Comparison of ENCODE assay signal across 29 cellular contexts in genomic region chr15:100580414-100580813, GRCh38. TPM values are rescaled to one million over a fixed set of nuclear protein-coding genes. Genes with fewer than 3 reads are reported as not detected.
DNase-seq lines count a peak whose midpoint lies in the region; ATAC-seq lines count a peak whose summit lies in the region.
"Had no signal": no experiment of that assay in that cellular context is flagged by ENCODE, and none has a peak within 500 bp of the region (broad histone marks: within the 10 kb centered on the region; RNA-seq: fewer than 3 reads in every experiment).

No MANE protein-coding gene starts in this region.

- intact Hi-C loops in activated T-helper 2 cell treated with anti-CD3 and anti-CD28 coated beads, Interferon-gamma antibody, Interleukin-2, Interleukin-4, amounts not matched to agents 10 μg/mL and 5 μg/mL and 100 μg/mL, durations not matched to agents 14 hours and 24 hours and 36 hours (cut with micrococcal nuclease), result no loop called here

- no peaks in the 10 kb centered on the region for H3K27me3 Mint-ChIP-seq in T-helper 1 cell treated with Interleukin-12 subunit alpha and Interleukin-12 subunit beta and Interleukin-4 antibody, amounts not matched to agents 30 μg/mL and 1 μg/mL, for 36 hours (ENCODE audit: low read depth)
- H3K27me3 Mint-ChIP-seq in activated naive CD4-positive, alpha-beta T cell treated with anti-CD3 and anti-CD28 coated beads, Interleukin-2, amount 50 U/mL, for 24 hours, result no peaks in the 10 kb centered on the region
- H3K27me3 Mint-ChIP-seq in activated T-helper 2 cell treated with anti-CD3 and anti-CD28 coated beads, Interferon-gamma antibody, Interleukin-2, Interleukin-4, amounts not matched to agents 10 μg/mL and 5 μg/mL and 100 μg/mL, durations not matched to agents 14 hours and 24 hours and 36 hours (ENCODE audit: low read depth), result no peaks in the 10 kb centered on the region
- no peaks in the 10 kb centered on the region for H3K27me3 Mint-ChIP-seq in stimulated activated naive CD8-positive, alpha-beta T cell treated with anti-CD3 and anti-CD28 coated beads, Interleukin-15, amount 100 ng/mL, for 72 hours
- H3K27me3 Mint-ChIP-seq: memory B cell had no signal

- peaks cover 36% of the 10 kb centered on the region for H3K4me1 Mint-ChIP-seq in T-helper 1 cell treated with Interleukin-12 subunit alpha and Interleukin-12 subunit beta and Interleukin-4 antibody, amounts not matched to agents 30 μg/mL and 1 μg/mL, for 36 hours (ENCODE audit: low read depth)
- peaks cover 76% of the 10 kb centered on the region for H3K4me1 Mint-ChIP-seq in activated naive CD4-positive, alpha-beta T cell treated with anti-CD3 and anti-CD28 coated beads, Interleukin-2, amount 50 U/mL, for 24 hours
- peaks cover 29% of the 10 kb centered on the region for H3K4me1 Mint-ChIP-seq in activated T-helper 2 cell treated with anti-CD3 and anti-CD28 coated beads, Interferon-gamma antibody, Interleukin-2, Interleukin-4, amounts not matched to agents 10 μg/mL and 5 μg/mL and 100 μg/mL, durations not matched to agents 14 hours and 24 hours and 36 hours (ENCODE audit: low read depth)
- peaks cover 56% of the 10 kb centered on the region for H3K4me1 Mint-ChIP-seq in stimulated activated naive CD8-positive, alpha-beta T cell treated with anti-CD3 and anti-CD28 coated beads, Interleukin-15, amount 100 ng/mL, for 72 hours
- H3K4me1 Mint-ChIP-seq: neural crest cell had no signal

- H3K4me3 Mint-ChIP-seq in T-helper 1 cell treated with Interleukin-12 subunit alpha and Interleukin-12 subunit beta and Interleukin-4 antibody, amounts not matched to agents 30 μg/mL and 1 μg/mL, for 36 hours, result peak overlapping the region; percentile 14
- H3K4me3 Mint-ChIP-seq in activated naive CD4-positive, alpha-beta T cell treated with anti-CD3 and anti-CD28 coated beads, Interleukin-2, amount 50 U/mL, for 24 hours, result peak overlapping the region; percentile 33
- no peak overlapping the region for H3K4me3 Mint-ChIP-seq in activated T-helper 2 cell treated with anti-CD3 and anti-CD28 coated beads, Interferon-gamma antibody, Interleukin-2, Interleukin-4, amounts not matched to agents 10 μg/mL and 5 μg/mL and 100 μg/mL, durations not matched to agents 14 hours and 24 hours and 36 hours (ENCODE audit: low read depth)
- peak overlapping the region in 1 of 2 donors; percentile 42 for H3K4me3 Mint-ChIP-seq in stimulated activated naive CD8-positive, alpha-beta T cell treated with anti-CD3 and anti-CD28 coated beads, Interleukin-15, amount 100 ng/mL, for 72 hours
- H3K4me3 Mint-ChIP-seq: memory B cell; neural crest cell; stimulated activated effector memory CD8-positive, alpha-beta T cell treated with anti-CD3 and anti-CD28 coated beads, Interleukin-12 subunit alpha, Interleukin-12 subunit beta, amount 100 ng/mL, for 72 hours had no signal

- DNase-seq in T-helper 1 cell (no peak), islet precursor cell (no peak)
- DNase-seq in activated naive CD4-positive, alpha-beta T cell treated with Interleukin-2 at 50 U/mL for 16 hours, result no peak
- no peak for DNase-seq in activated T-helper 2 cell treated with anti-CD3 and anti-CD28 coated beads, Interferon-gamma antibody, Interleukin-2, Interleukin-4, amounts not matched to agents 10 μg/mL and 5 μg/mL and 100 μg/mL, durations not matched to agents 14 hours and 24 hours and 36 hours (ENCODE audit: low spot score)
- no peak for DNase-seq in stimulated activated naive CD8-positive, alpha-beta T cell treated with anti-CD3 and anti-CD28 coated beads, Interleukin-15, amount 100 ng/mL, for 72 hours
- DNase-seq: adrenal gland, cerebellar nuclear complex, dermis blood vessel endothelial cell, foreskin fibroblast, GOT3, left lung, NCI-H1105, NCI-H187, NCI-H2171, pancreas, retina, SHP77 treated with DMSO at 0.1 percent for 48 hours, T1000, upper lobe of left lung, WERI-Rb-1 had no signal

- H3K36me3 Mint-ChIP-seq in T-helper 1 cell treated with Interleukin-12 subunit alpha and Interleukin-12 subunit beta and Interleukin-4 antibody, amounts not matched to agents 30 μg/mL and 1 μg/mL, for 36 hours (ENCODE audit: low read depth), result peaks cover 76% of the 10 kb centered on the region
- peaks cover 42% of the 10 kb centered on the region for H3K36me3 Mint-ChIP-seq in activated naive CD4-positive, alpha-beta T cell treated with anti-CD3 and anti-CD28 coated beads, Interleukin-2, amount 50 U/mL, for 24 hours
- peaks cover 91% of the 10 kb centered on the region for H3K36me3 Mint-ChIP-seq in activated T-helper 2 cell treated with anti-CD3 and anti-CD28 coated beads, Interferon-gamma antibody, Interleukin-2, Interleukin-4, amounts not matched to agents 10 μg/mL and 5 μg/mL and 100 μg/mL, durations not matched to agents 14 hours and 24 hours and 36 hours (ENCODE audit: low read depth)

- peaks cover 20% of the 10 kb centered on the region for H3K9me3 Mint-ChIP-seq in T-helper 1 cell treated with Interleukin-12 subunit alpha and Interleukin-12 subunit beta and Interleukin-4 antibody, amounts not matched to agents 30 μg/mL and 1 μg/mL, for 36 hours
- H3K9me3 Mint-ChIP-seq in activated naive CD4-positive, alpha-beta T cell treated with anti-CD3 and anti-CD28 coated beads, Interleukin-2, amount 50 U/mL, for 24 hours, result no peaks in the 10 kb centered on the region
- H3K9me3 Mint-ChIP-seq in activated T-helper 2 cell treated with anti-CD3 and anti-CD28 coated beads, Interferon-gamma antibody, Interleukin-2, Interleukin-4, amounts not matched to agents 10 μg/mL and 5 μg/mL and 100 μg/mL, durations not matched to agents 14 hours and 24 hours and 36 hours, result peaks cover 26% of the 10 kb centered on the region
- peaks cover 5 to 23% of the 10 kb centered on the region in 2 donors for H3K9me3 Mint-ChIP-seq in stimulated activated naive CD8-positive, alpha-beta T cell treated with anti-CD3 and anti-CD28 coated beads, Interleukin-15, amount 100 ng/mL, for 72 hours

- peak; percentile 49 for ATAC-seq in stimulated activated naive CD8-positive, alpha-beta T cell treated with anti-CD3 and anti-CD28 coated beads, Interleukin-15, amount 100 ng/mL, for 72 hours
- no peak for ATAC-seq in HG03432 (IDR thresholded peaks at IDR 0.05; ENCODE audit: unreplicated experiment)
- ATAC-seq: left lung; pancreas; stimulated activated effector memory CD8-positive, alpha-beta T cell treated with anti-CD3 and anti-CD28 coated beads, Interleukin-12 subunit alpha, Interleukin-12 subunit beta, amount 100 ng/mL, for 72 hours had no signal

- peak overlapping the region; percentile 82 for H3K27ac Mint-ChIP-seq in T-helper 1 cell treated with Interleukin-12 subunit alpha and Interleukin-12 subunit beta and Interleukin-4 antibody, amounts not matched to agents 30 μg/mL and 1 μg/mL, for 36 hours
- H3K27ac Mint-ChIP-seq in activated naive CD4-positive, alpha-beta T cell treated with anti-CD3 and anti-CD28 coated beads, Interleukin-2, amount 50 U/mL, for 24 hours, result peak overlapping the region; percentile 81
- H3K27ac Mint-ChIP-seq in activated T-helper 2 cell treated with anti-CD3 and anti-CD28 coated beads, Interferon-gamma antibody, Interleukin-2, Interleukin-4, amounts not matched to agents 10 μg/mL and 5 μg/mL and 100 μg/mL, durations not matched to agents 14 hours and 24 hours and 36 hours, result peak overlapping the region; percentile 55
- peak overlapping the region in 1 of 2 donors; percentile 46 for H3K27ac Mint-ChIP-seq in stimulated activated naive CD8-positive, alpha-beta T cell treated with anti-CD3 and anti-CD28 coated beads, Interleukin-15, amount 100 ng/mL, for 72 hours
- H3K27ac Mint-ChIP-seq: memory B cell; stimulated activated effector memory CD8-positive, alpha-beta T cell treated with anti-CD3 and anti-CD28 coated beads, Interleukin-12 subunit alpha, Interleukin-12 subunit beta, amount 100 ng/mL, for 72 hours had no signal

RNA-seq across cellular contexts. Expression of gene LINS1, which starts 21.6 kb away (rescaled TPM):
- 39.2 and 46.8 TPM in 2 replicates for total RNA-seq in activated T-helper 2 cell treated with anti-CD3 and anti-CD28 coated beads, Interferon-gamma antibody, Interleukin-2, Interleukin-4, amounts not matched to agents 10 μg/mL and 5 μg/mL and 100 μg/mL, durations not matched to agents 14 hours and 24 hours and 36 hours

RNA-seq across cellular contexts. Expression of gene ASB7, which starts 22.0 kb away (rescaled TPM):
- 18.0 and 19.9 TPM in 2 replicates for total RNA-seq in activated T-helper 2 cell treated with anti-CD3 and anti-CD28 coated beads, Interferon-gamma antibody, Interleukin-2, Interleukin-4, amounts not matched to agents 10 μg/mL and 5 μg/mL and 100 μg/mL, durations not matched to agents 14 hours and 24 hours and 36 hours

RNA-seq across cellular contexts. Expression of gene CERS3, which starts 51.7 kb away (rescaled TPM):
- 0.09 TPM in 2 replicates for total RNA-seq in activated T-helper 2 cell treated with anti-CD3 and anti-CD28 coated beads, Interferon-gamma antibody, Interleukin-2, Interleukin-4, amounts not matched to agents 10 μg/mL and 5 μg/mL and 100 μg/mL, durations not matched to agents 14 hours and 24 hours and 36 hours
- total RNA-seq: adrenal gland, dermis blood vessel endothelial cell, HT1080, left lung, M059J, NCI-H460 had no signal
